In the genomic region with DNA sequence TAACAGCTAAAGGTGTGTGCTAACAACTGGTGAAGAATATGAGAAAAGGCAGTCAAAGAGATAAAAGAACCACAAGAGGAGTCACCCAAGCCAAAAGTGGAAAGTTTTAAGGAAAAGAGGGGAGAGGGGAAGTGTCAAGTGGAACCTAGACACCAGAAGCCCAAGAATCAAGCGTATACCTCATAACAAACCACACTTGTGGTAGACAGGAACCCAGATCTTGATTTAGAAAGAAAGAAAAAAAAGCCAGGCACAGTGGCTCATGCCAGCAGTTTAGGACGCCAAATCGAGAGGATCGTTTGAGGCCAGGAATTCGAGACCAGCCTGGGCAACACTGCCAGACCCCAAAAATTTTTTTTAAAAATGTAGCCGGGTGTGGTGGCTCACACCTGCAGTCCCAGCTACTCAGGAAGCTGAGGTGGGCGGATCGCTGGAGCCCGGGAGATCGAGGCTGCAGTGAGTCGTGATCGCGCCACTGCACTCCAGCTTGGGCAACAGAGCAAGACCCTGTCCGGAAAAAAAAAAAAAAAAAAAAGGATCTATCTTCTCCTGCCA, we compare ENCODE assay signal across 8 cellular contexts. TPM values are rescaled to one million over a fixed set of nuclear protein-coding genes. Genes with fewer than 3 reads are reported as not detected.
A peak's percentile ranks its signal among the peaks of the same experiment; 100 is the strongest.
DNase-seq lines count a peak whose midpoint lies in the region; ATAC-seq and TF ChIP-seq lines count a peak whose summit lies in the region.

No MANE protein-coding gene starts in this region.

- no peak for TF ChIP-seq CTCF in BE2C (IDR thresholded peaks at IDR 0.05; ENCODE audit: low read depth, low read length)
- no peak for TF ChIP-seq CTCF in lower lobe of right lung (IDR thresholded peaks at IDR 0.05)

- H3K27me3 ChIP-seq in BE2C, result no peaks in the 10 kb centered on the region
- no peaks in the 10 kb centered on the region for H3K27me3 ChIP-seq in adipocyte (replicated peaks; ENCODE audit: control insufficient read depth, insufficient read depth, low read length)
- no peaks in the 10 kb centered on the region for H3K27me3 ChIP-seq in lower lobe of right lung (ENCODE audit: low read depth)

- H3K9ac ChIP-seq in adipocyte (ENCODE audit: low read length), result peak overlapping the region; percentile 99

- DNase-seq in BE2C, result no peak
- no peak for DNase-seq in adipocyte (ENCODE audit: low read depth)
- DNase-seq in lower lobe of right lung, result no peak
- DNase-seq in NCI-H69 (lab: John Stamatoyannopoulos, UW), result no peak
- DNase-seq in SK-N-DZ (ENCODE audit: low spot score), result no peak
- no peak for DNase-seq in NCI-H82 (lab: John Stamatoyannopoulos, UW)

- intact Hi-C loops in lower lobe of right lung (cut with DNase I), result no loop called here

- H3K9me3 ChIP-seq in BE2C (no peaks in the 10 kb centered on the region), adipocyte (ENCODE audit: control insufficient read depth, low read length) (no peaks in the 10 kb centered on the region), lower lobe of right lung (no peaks in the 10 kb centered on the region)

- no peaks in the 10 kb centered on the region for H3K4me1 ChIP-seq in BE2C
- H3K4me1 ChIP-seq in adipocyte (ENCODE audit: control insufficient read depth, insufficient read depth, low read length), result peaks cover 22% of the 10 kb centered on the region
- H3K4me1 ChIP-seq in lower lobe of right lung, result peaks cover 24% of the 10 kb centered on the region

- H3K4me3 ChIP-seq in BE2C (ENCODE audit: low read depth, low read length) (peak overlapping the region; percentile 100), adipocyte (ENCODE audit: low read length) (peak overlapping the region; percentile 99), lower lobe of right lung (peak overlapping the region; percentile 97)

- H3K36me3 ChIP-seq in BE2C (no peaks in the 10 kb centered on the region; the same call in 1 of the 2 replicates), adipocyte (ENCODE audit: control insufficient read depth, insufficient read depth, low read length, severe bottlenecking) (peaks cover 17% of the 10 kb centered on the region), lower lobe of right lung (peaks cover 11% of the 10 kb centered on the region)

- ATAC-seq in HG03045 (IDR thresholded peaks at IDR 0.05; ENCODE audit: unreplicated experiment) (peak; percentile 7), lower lobe of right lung (no peak)
- ATAC-seq in activated CD4-positive, CD25-positive, alpha-beta regulatory T cell treated with anti-CD3 and anti-CD28 coated beads, Interleukin-2, amount 50 U/mL, for 24 hours, result no peak

- H3K27ac ChIP-seq in lower lobe of right lung, result peak overlapping the region; percentile 77

RNA-seq across cellular contexts. Expression of a gene that starts 0.9 kb away (rescaled TPM):
- polyA plus RNA-seq in BE2C (2012; ENCODE audit: insufficient read depth, insufficient read length, low read depth), result 27.4 TPM
- 11.9 TPM for total RNA-seq in lower lobe of right lung
- 48.7 and 54.5 TPM in 2 replicates for polyA plus RNA-seq in SK-N-DZ (2014; cell fraction: cytosol; rRNA removed)
- 37.8 and 42.0 TPM in 2 replicates for polyA plus RNA-seq in SK-N-DZ (2014; cell fraction: nucleus; rRNA removed)

RNA-seq across cellular contexts. Expression of a gene that starts 38.2 kb away (rescaled TPM):
- 407 TPM for polyA plus RNA-seq in BE2C (2012; ENCODE audit: insufficient read depth, insufficient read length, low read depth)
- 237 TPM for total RNA-seq in lower lobe of right lung
- 231 and 243 TPM in 2 replicates for polyA plus RNA-seq in SK-N-DZ (2014; cell fraction: cytosol; rRNA removed)
- polyA plus RNA-seq in SK-N-DZ (2014; cell fraction: nucleus; rRNA removed), result 85.8 and 98.3 TPM in 2 replicates

RNA-seq across cellular contexts. Expression of a gene that starts 38.7 kb away (rescaled TPM):
- 23.5 TPM for polyA plus RNA-seq in BE2C (2012; ENCODE audit: insufficient read depth, insufficient read length, low read depth)
- 19.1 TPM for total RNA-seq in lower lobe of right lung
- polyA plus RNA-seq in SK-N-DZ (2014; cell fraction: cytosol; rRNA removed), result 16.4 and 19.1 TPM in 2 replicates
- polyA plus RNA-seq in SK-N-DZ (2014; cell fraction: nucleus; rRNA removed), result 14.7 and 15.4 TPM in 2 replicates

RNA-seq across cellular contexts. Expression of a gene that starts 43.6 kb away (rescaled TPM):
- polyA plus RNA-seq in BE2C (2012; ENCODE audit: insufficient read depth, insufficient read length, low read depth), result 0.23 TPM
- not detected for total RNA-seq in lower lobe of right lung
- not detected in 2 replicates for polyA plus RNA-seq in SK-N-DZ (2014; cell fraction: cytosol; rRNA removed)
- not detected in 2 replicates for polyA plus RNA-seq in SK-N-DZ (2014; cell fraction: nucleus; rRNA removed)
